1 cellular context compared by ENCODE assay signal in the genomic region with DNA sequence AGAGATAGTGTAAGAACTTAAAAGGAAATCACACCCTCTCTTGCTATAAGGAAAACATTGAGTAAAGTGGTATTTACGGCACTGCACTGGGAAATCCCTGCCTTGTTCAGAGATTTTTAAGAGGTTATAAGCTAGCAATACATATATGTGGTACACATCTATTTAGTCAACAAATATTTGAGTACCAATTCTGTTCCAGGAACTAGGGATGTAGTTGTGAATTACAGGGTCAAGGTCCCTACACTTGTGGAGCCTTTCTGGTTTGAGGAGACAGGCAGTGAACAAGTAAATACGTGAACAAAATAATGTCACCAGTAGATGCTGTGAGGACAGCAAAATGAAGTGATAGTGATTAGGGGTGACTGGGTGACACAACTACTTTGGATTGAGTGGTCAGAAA.
TF ChIP-seq lines count a peak whose summit lies in the region.

No MANE protein-coding gene starts in this region.

TF ChIP-seq in SK-N-SH, 30 proteins besides CTCF, POLR2A, EP300 and RAD21 (continued from another document):
- TF ChIP-seq MAX (IDR thresholded peaks at IDR 0.05; ENCODE audit: low read depth), result no peak
- no peak for TF ChIP-seq RCOR1 (IDR thresholded peaks at IDR 0.05; ENCODE audit: low read length)
- TF ChIP-seq REST (IDR thresholded peaks at IDR 0.05; ENCODE audit: low read depth, low read length), result no peak
- TF ChIP-seq CHD2 (IDR thresholded peaks at IDR 0.05; ENCODE audit: low read length, partially characterized antibody), result no peak
- TF ChIP-seq, protein P1, sequence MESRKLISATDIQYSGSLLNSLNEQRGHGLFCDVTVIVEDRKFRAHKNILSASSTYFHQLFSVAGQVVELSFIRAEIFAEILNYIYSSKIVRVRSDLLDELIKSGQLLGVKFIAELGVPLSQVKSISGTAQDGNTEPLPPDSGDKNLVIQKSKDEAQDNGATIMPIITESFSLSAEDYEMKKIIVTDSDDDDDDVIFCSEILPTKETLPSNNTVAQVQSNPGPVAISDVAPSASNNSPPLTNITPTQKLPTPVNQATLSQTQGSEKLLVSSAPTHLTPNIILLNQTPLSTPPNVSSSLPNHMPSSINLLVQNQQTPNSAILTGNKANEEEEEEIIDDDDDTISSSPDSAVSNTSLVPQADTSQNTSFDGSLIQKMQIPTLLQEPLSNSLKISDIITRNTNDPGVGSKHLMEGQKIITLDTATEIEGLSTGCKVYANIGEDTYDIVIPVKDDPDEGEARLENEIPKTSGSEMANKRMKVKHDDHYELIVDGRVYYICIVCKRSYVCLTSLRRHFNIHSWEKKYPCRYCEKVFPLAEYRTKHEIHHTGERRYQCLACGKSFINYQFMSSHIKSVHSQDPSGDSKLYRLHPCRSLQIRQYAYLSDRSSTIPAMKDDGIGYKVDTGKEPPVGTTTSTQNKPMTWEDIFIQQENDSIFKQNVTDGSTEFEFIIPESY (IDR thresholded peaks at IDR 0.05; ENCODE audit: borderline replicate concordance, low read depth), result no peak
- TF ChIP-seq TAF1 (IDR thresholded peaks at IDR 0.05; ENCODE audit: borderline replicate concordance, low read depth, low read length), result no peak
- no peak for TF ChIP-seq RFX5 (IDR thresholded peaks at IDR 0.05; ENCODE audit: low read length)
- TF ChIP-seq NFIC (IDR thresholded peaks at IDR 0.05; ENCODE audit: borderline replicate concordance), result no peak
- no peak for TF ChIP-seq SIN3A (IDR thresholded peaks at IDR 0.05; ENCODE audit: borderline replicate concordance, low read depth, low read length)
- no peak for TF ChIP-seq FOSL2 (IDR thresholded peaks at IDR 0.05; ENCODE audit: borderline replicate concordance, low read depth)
- TF ChIP-seq GATA2 (CRISPR knock-in tag; IDR thresholded peaks at IDR 0.05), result no peak
- TF ChIP-seq YY1 (IDR thresholded peaks at IDR 0.05; ENCODE audit: low read depth), result no peak
- no peak for TF ChIP-seq USF1 (IDR thresholded peaks at IDR 0.05; ENCODE audit: borderline replicate concordance, low read depth)
TF ChIP-seq in SK-N-SH: peak in this region for 0.
